In the genomic region with DNA sequence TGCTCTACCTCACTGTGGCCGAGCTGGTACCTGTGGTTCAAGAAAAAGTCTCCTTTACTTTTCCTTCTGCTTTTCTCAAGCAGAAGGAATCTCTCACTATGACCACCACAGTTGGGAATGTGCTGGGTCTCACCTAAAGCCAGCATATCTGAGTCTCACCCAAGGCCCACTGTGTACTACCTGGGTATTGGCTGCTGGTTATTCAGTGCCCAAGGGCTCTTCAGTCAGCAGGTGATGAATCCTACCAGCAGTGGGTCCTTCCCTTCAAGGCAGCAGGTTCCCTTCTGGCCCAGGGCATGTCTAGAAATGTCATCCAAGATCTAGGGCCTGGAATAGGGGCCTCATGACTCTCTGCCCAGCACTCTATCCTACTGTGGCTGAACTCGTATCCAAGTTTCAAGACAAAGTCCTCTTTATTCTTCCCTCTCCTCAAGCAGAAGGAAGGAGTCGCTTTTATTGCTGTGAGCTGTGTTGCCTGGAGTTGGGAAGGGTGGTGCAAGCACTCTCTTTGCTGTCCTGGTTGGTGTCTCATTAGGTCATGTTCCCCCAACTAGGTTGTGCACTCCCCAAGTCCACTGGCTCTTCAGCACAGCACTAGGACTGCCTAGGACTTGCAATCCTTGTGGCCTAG, we compare ENCODE assay signal across 25 cellular contexts. TPM values are rescaled to one million over a fixed set of nuclear protein-coding genes. Genes with fewer than 3 reads are reported as not detected.
DNase-seq lines count a peak whose midpoint lies in the region; FAIRE-seq and TF ChIP-seq lines count a peak whose summit lies in the region.
"Had no signal": no experiment of that assay in that cellular context is flagged by ENCODE, and none has a peak within 500 bp of the region (broad histone marks: within the 10 kb centered on the region; RNA-seq: fewer than 3 reads in every experiment).

No MANE protein-coding gene starts in this region.

- no peaks in the 10 kb centered on the region for H3K9me1 ChIP-seq in keratinocyte (ENCODE audit: control insufficient read depth, extremely low read depth, insufficient read depth, low read length)

- H3K4me3 ChIP-seq in bronchial epithelial cell (ENCODE audit: low read depth, low read length) (no peak overlapping the region), keratinocyte (ENCODE audit: control insufficient read depth in 2 of 3, extremely low read depth in 1 of 3, insufficient read depth in 2 of 3, low read depth in 1 of 3, low read length in 3 of 3) (no peak overlapping the region), sigmoid colon (no peak overlapping the region)
- H3K4me3 ChIP-seq: BLaER1, GM23338, PC-9 had no signal

- H3K27ac ChIP-seq in keratinocyte (ENCODE audit: control insufficient read depth, insufficient read depth, low read length) (no peak overlapping the region), sigmoid colon (no peak overlapping the region)
- H3K27ac ChIP-seq: 22Rv1, BLaER1, HL-60, PC-9 had no signal

- no peak for TF ChIP-seq POLR2A in sigmoid colon (IDR thresholded peaks at IDR 0.05)

- dilution Hi-C loops in keratinocyte (cut with MboI; ENCODE audit: extremely low pct_ligation_motif_present, low sequenced_read_pairs): no loop called here

- H3K9ac ChIP-seq in keratinocyte (ENCODE audit: control insufficient read depth, extremely low read depth, insufficient read depth, low read length): no peak overlapping the region
- H3K9ac ChIP-seq: BLaER1 had no signal

- no peaks in the 10 kb centered on the region for H4K20me1 ChIP-seq in keratinocyte (ENCODE audit: control insufficient read depth, extremely low read depth, insufficient read depth, low read length)
- H4K20me1 ChIP-seq: BLaER1 had no signal

- TF ChIP-seq CTCF in bronchial epithelial cell (IDR thresholded peaks at IDR 0.05; ENCODE audit: insufficient read depth, low read length, severe bottlenecking) (no peak), keratinocyte (optimal IDR thresholded peaks at IDR 0.05 in 1 of 3, IDR thresholded peaks at IDR 0.05 in 1 of 3, conservative IDR thresholded peaks at IDR 0.05 in 1 of 3; ENCODE audit: extremely low read depth in 1 of 3, insufficient read depth in 2 of 3, low read length in 3 of 3) (no peak), sigmoid colon (IDR thresholded peaks at IDR 0.05) (no peak)

- H3K79me2 ChIP-seq in keratinocyte (ENCODE audit: control insufficient read depth, insufficient read depth, low read length): no peaks in the 10 kb centered on the region

- H3K4me1 ChIP-seq in keratinocyte (ENCODE audit: control insufficient read depth, extremely low read depth, insufficient read depth, low read length): peaks cover 26% of the 10 kb centered on the region
- H3K4me1 ChIP-seq in sigmoid colon: peaks cover 0 to 9% (median 4%) of the 10 kb centered on the region in 4 donors

- WGBS in sigmoid colon, 2 donors: 56 to 79% methylated on average over 3 of the region's 3 CpGs

- intact Hi-C loops in posterior vena cava (cut with DNase I) (no loop called here), sigmoid colon (cut with DNase I) (no loop called here)

- DNase-seq in DMS53 (lab: John Stamatoyannopoulos, UW): peak; percentile 29
- DNase-seq in DMS53 treated with DMSO at 0.1 percent for 48 hours (lab: John Stamatoyannopoulos, UW; ENCODE audit: unreplicated experiment): no peak
- DNase-seq in bronchial epithelial cell (ENCODE audit: low read depth): peak; percentile 22
- no peak for DNase-seq in keratinocyte (ENCODE audit: low read depth, low spot score)
- peak; percentile 25 for DNase-seq in posterior vena cava (ENCODE audit: low spot score)
- no peak for DNase-seq in NCI-H774 (lab: John Stamatoyannopoulos, UW)
- DNase-seq in pons (ENCODE audit: low spot score): no peak
- DNase-seq in sigmoid colon: no peak
- DNase-seq: ACHN; CD4-positive, alpha-beta memory T cell; HCEC 1CT; KBM-7; NCI-H1105 treated with DMSO at 0.1 percent for 48 hours; NCI-H2081 treated with DMSO at 0.1 percent for 48 hours; NCI-H526; SIG-M5 had no signal

- H3K9me3 ChIP-seq in keratinocyte (ENCODE audit: control insufficient read depth, low read depth, low read length) (no peaks in the 10 kb centered on the region), sigmoid colon (no peaks in the 10 kb centered on the region)
- H3K9me3 ChIP-seq: BLaER1 had no signal

- FAIRE-seq in bronchial epithelial cell (lab: Jason Lieb, UNC) (no peak), keratinocyte (lab: Jason Lieb, UNC) (peak; percentile 29)
- FAIRE-seq: G401.6, HepG2 had no signal

- no peaks in the 10 kb centered on the region for H3K27me3 ChIP-seq in bronchial epithelial cell (ENCODE audit: control insufficient read depth, insufficient read depth, low read length)
- H3K27me3 ChIP-seq in keratinocyte (ENCODE audit: control insufficient read depth, extremely low read depth, insufficient read depth, low read length): no peaks in the 10 kb centered on the region
- no peaks in the 10 kb centered on the region for H3K27me3 ChIP-seq in sigmoid colon
- H3K27me3 ChIP-seq: BLaER1 had no signal

- H2AFZ ChIP-seq in keratinocyte (ENCODE audit: control insufficient read depth, low read length): peak overlapping the region; percentile 6
- H2AFZ ChIP-seq: PC-9 had no signal

- H3K4me2 ChIP-seq in keratinocyte (ENCODE audit: control insufficient read depth, extremely low read depth, insufficient read depth, low read depth, low read length): no peak overlapping the region
- H3K4me2 ChIP-seq: BLaER1, GM23338, PC-9 had no signal

- TF ChIP-seq EP300 in sigmoid colon (IDR thresholded peaks at IDR 0.05): no peak

- H3K36me3 ChIP-seq in bronchial epithelial cell (ENCODE audit: control insufficient read depth, insufficient read depth, low read length) (no peaks in the 10 kb centered on the region), keratinocyte (ENCODE audit: control insufficient read depth in 2 of 2, extremely low read depth in 1 of 2, insufficient read depth in 2 of 2, low read length in 2 of 2) (no peaks in the 10 kb centered on the region), sigmoid colon (no peaks in the 10 kb centered on the region)
- H3K36me3 ChIP-seq: BLaER1 had no signal

RNA-seq across cellular contexts. Expression of a gene that starts 6.1 kb away (rescaled TPM):
- total RNA-seq in bronchial epithelial cell (0.13 TPM in 1 of 2 replicates, not detected in the other), posterior vena cava (under 1 TPM; 0.19 to 0.32 TPM), sigmoid colon (not detected)
- polyA plus RNA-seq in keratinocyte (0.48 to 0.99 TPM (median 0.72 TPM) in 3 replicates), sigmoid colon (10 to 100 TPM in 2 of 3 donors, not detected in 1; 13.4 to 77.1 TPM)
- 0.30 TPM for polyA plus RNA-seq in keratinocyte (2011; ENCODE audit: low read depth)
- 0.75 and 2.4 TPM in 2 replicates for polyA plus RNA-seq in keratinocyte (2011; cell fraction: cytosol; rRNA removed)
- 1.3 and 1.8 TPM in 2 replicates for polyA plus RNA-seq in keratinocyte (2011; cell fraction: nucleus; rRNA removed)
- polyA plus RNA-seq in keratinocyte (2012; ENCODE audit: low replicate concordance): 0.38 and 0.47 TPM in 2 replicates
- polyA minus RNA-seq in keratinocyte: 0.49 to 0.74 TPM in 2 of 3 replicates, not detected in the other
- not detected for polyA minus RNA-seq in keratinocyte (2011; cell fraction: cytosol; rRNA and poly(A)+ RNA removed)
- polyA minus RNA-seq in keratinocyte (2011; cell fraction: nucleus; rRNA and poly(A)+ RNA removed): not detected in 2 replicates
- total RNA-seq: GM23338, HepG2, PC-9 had no signal
- polyA plus RNA-seq: GM23338, HepG2 had no signal

RNA-seq across cellular contexts. Expression of a gene that starts 9.9 kb away (rescaled TPM):
- total RNA-seq in bronchial epithelial cell: not detected in 2 replicates
- 0.04 to 0.08 TPM (median 0.04 TPM) in 3 replicates for polyA plus RNA-seq in keratinocyte
- polyA plus RNA-seq in keratinocyte (2011; ENCODE audit: low read depth): not detected
- polyA plus RNA-seq in keratinocyte (2011; cell fraction: cytosol; rRNA removed): 0.06 and 0.12 TPM in 2 replicates
- polyA plus RNA-seq in keratinocyte (2011; cell fraction: nucleus; rRNA removed): 0.04 and 0.15 TPM in 2 replicates
- polyA plus RNA-seq in keratinocyte (2012; ENCODE audit: low replicate concordance): not detected in 2 replicates
- polyA minus RNA-seq in keratinocyte: 0.06 to 0.23 TPM (median 0.20 TPM) in 3 replicates
- polyA minus RNA-seq in keratinocyte (2011; cell fraction: cytosol; rRNA and poly(A)+ RNA removed): not detected
- not detected in 2 replicates for polyA minus RNA-seq in keratinocyte (2011; cell fraction: nucleus; rRNA and poly(A)+ RNA removed)
- total RNA-seq in posterior vena cava: 1 to 10 TPM in 1 of 2 donors, under 1 TPM in 1; 0.56 to 2.1 TPM
- not detected for total RNA-seq in sigmoid colon
- polyA plus RNA-seq in sigmoid colon: 10 to 100 TPM in 1 of 3 donors, 1 to 10 TPM in 1, not detected in 1; 4.9 to 56.9 TPM
- total RNA-seq: Daoy, GM23338, HepG2, HT-29, PC-9 had no signal
- polyA plus RNA-seq: CD4-positive, alpha-beta memory T cell; GM23338; HepG2 had no signal

RNA-seq across cellular contexts. Expression of a gene that starts 18.7 kb away (rescaled TPM):
- total RNA-seq in bronchial epithelial cell (not detected in 2 replicates), posterior vena cava (under 1 TPM in 1 of 2 donors, not detected in 1; 0.14 TPM), sigmoid colon (not detected)
- polyA plus RNA-seq in keratinocyte (0.58 to 1.4 TPM (median 0.93 TPM) in 3 replicates), sigmoid colon (10 to 100 TPM in 1 of 3 donors, not detected in 2; 22.0 TPM)
- not detected for polyA plus RNA-seq in keratinocyte (2011; ENCODE audit: low read depth)
- polyA plus RNA-seq in keratinocyte (2011; cell fraction: cytosol; rRNA removed): 1.1 and 1.8 TPM in 2 replicates
- polyA plus RNA-seq in keratinocyte (2011; cell fraction: nucleus; rRNA removed): 0.80 and 1.2 TPM in 2 replicates
- 0.10 and 0.53 TPM in 2 replicates for polyA plus RNA-seq in keratinocyte (2012; ENCODE audit: low replicate concordance)
- 0.36 to 0.48 TPM in 2 of 3 replicates, not detected in the other for polyA minus RNA-seq in keratinocyte
- polyA minus RNA-seq in keratinocyte (2011; cell fraction: cytosol; rRNA and poly(A)+ RNA removed): not detected
- polyA minus RNA-seq in keratinocyte (2011; cell fraction: nucleus; rRNA and poly(A)+ RNA removed): 0.32 and 0.47 TPM in 2 replicates
- total RNA-seq: CD4-positive, alpha-beta memory T cell; HepG2; PC-9 had no signal
- polyA plus RNA-seq: CD4-positive, alpha-beta memory T cell had no signal

RNA-seq across cellular contexts. Expression of a gene that starts 26.4 kb away (rescaled TPM):
- 21.8 and 30.3 TPM in 2 replicates for total RNA-seq in bronchial epithelial cell
- 21.2 to 33.0 TPM (median 28.9 TPM) in 3 replicates for polyA plus RNA-seq in keratinocyte
- polyA plus RNA-seq in keratinocyte (2011; ENCODE audit: low read depth): 83.4 TPM
- 20.1 and 36.6 TPM in 2 replicates for polyA plus RNA-seq in keratinocyte (2011; cell fraction: cytosol; rRNA removed)
- polyA plus RNA-seq in keratinocyte (2011; cell fraction: nucleus; rRNA removed): 26.4 and 33.4 TPM in 2 replicates
- polyA plus RNA-seq in keratinocyte (2012; ENCODE audit: low replicate concordance): 26.8 and 31.7 TPM in 2 replicates
- polyA minus RNA-seq in keratinocyte: 11.1 to 35.4 TPM (median 17.9 TPM) in 3 replicates
- 20.7 TPM for polyA minus RNA-seq in keratinocyte (2011; cell fraction: cytosol; rRNA and poly(A)+ RNA removed)
- polyA minus RNA-seq in keratinocyte (2011; cell fraction: nucleus; rRNA and poly(A)+ RNA removed): 15.9 and 31.0 TPM in 2 replicates
- total RNA-seq in posterior vena cava: 10 to 100 TPM; 39.8 to 46.4 TPM
- total RNA-seq in sigmoid colon: 10 to 100 TPM; 33.1 to 38.8 (median 34.2) TPM
- polyA plus RNA-seq in sigmoid colon: 10 to 100 TPM; 14.1 to 18.3 (median 15.0) TPM

RNA-seq across cellular contexts. Expression of a gene that starts 57.3 kb away (rescaled TPM):
- under 0.01 TPM in 1 of 2 replicates, not detected in the other for total RNA-seq in bronchial epithelial cell
- polyA plus RNA-seq in keratinocyte: 0.23 to 0.64 TPM (median 0.46 TPM) in 3 replicates
- polyA plus RNA-seq in keratinocyte (2011; ENCODE audit: low read depth): not detected
- polyA plus RNA-seq in keratinocyte (2011; cell fraction: cytosol; rRNA removed): 0.19 and 0.36 TPM in 2 replicates
- polyA plus RNA-seq in keratinocyte (2011; cell fraction: nucleus; rRNA removed): 0.52 and 1.1 TPM in 2 replicates
- polyA plus RNA-seq in keratinocyte (2012; ENCODE audit: low replicate concordance): 0.50 TPM in 1 of 2 replicates, not detected in the other
- 0.23 TPM in 1 of 3 replicates, not detected in the others for polyA minus RNA-seq in keratinocyte
- not detected for polyA minus RNA-seq in keratinocyte (2011; cell fraction: cytosol; rRNA and poly(A)+ RNA removed)
- not detected in 2 replicates for polyA minus RNA-seq in keratinocyte (2011; cell fraction: nucleus; rRNA and poly(A)+ RNA removed)
- total RNA-seq in posterior vena cava: under 1 TPM in 1 of 2 donors, not detected in 1; 0.37 TPM
- 1 to 10 TPM; 3.0 to 6.4 (median 5.1) TPM for total RNA-seq in sigmoid colon
- polyA plus RNA-seq in sigmoid colon: 1 to 10 TPM in 1 of 3 donors, not detected in 2; 5.1 TPM
- total RNA-seq: CD4-positive, alpha-beta memory T cell; Daoy; HepG2; HT-29; PC-9 had no signal
- polyA plus RNA-seq: CD4-positive, alpha-beta memory T cell; HepG2 had no signal

Comparison
In these comparisons a context has a peak if more than half of its experiments do, and no peak if none do; other contexts are left out.
1. DNase-seq: peak in DMS53 (single experiment), bronchial epithelial cell (single experiment) and posterior vena cava (single experiment); none in DMS53 treated with DMSO at 0.1 percent for 48 hours (single experiment), keratinocyte (single experiment), NCI-H774 (single experiment), pons (single experiment) and sigmoid colon (single experiment).